9 cellular contexts compared by ENCODE assay signal in the genomic region with DNA sequence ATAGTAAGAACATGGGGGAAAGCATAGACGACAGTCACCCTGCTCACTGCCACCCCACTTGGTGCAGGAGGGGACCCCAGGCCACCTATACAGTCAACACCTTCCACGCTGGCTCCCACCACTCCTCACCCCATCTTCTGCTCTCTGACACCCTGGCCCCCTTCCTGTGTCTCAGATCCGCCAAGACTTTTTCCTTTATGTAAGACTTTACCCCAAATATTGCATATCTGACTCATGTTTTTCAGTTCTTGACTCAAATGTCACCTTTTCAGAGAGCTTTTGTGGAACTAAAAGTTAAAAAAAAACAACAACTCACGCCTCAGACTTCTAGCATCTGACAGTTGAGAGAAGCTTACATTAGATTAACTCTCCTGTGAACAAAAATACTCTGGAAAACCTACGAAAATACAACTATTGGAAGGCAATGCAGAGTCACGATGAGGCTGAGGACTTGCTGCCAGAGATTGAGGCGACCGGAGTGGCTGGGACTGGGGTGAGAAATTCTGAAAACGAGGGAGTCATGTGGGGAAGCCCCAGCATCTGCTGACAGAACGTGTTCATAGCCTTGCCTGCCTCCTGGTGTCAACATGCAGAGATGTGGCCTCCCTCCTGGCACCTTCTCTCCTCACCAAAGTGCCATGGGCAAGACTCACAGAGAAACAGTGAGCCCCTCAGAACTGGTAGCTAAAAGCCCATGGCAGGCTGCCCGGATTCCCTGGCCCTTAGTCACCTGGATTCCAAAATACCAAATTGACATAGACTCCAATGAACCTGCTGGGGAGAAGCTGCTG. TPM values are rescaled to one million over a fixed set of nuclear protein-coding genes. Genes with fewer than 3 reads are reported as not detected.
DNase-seq lines count a peak whose midpoint lies in the region; ATAC-seq and TF ChIP-seq lines count a peak whose summit lies in the region.
"Had no signal": no experiment of that assay in that cellular context is flagged by ENCODE, and none has a peak within 500 bp of the region (broad histone marks: within the 10 kb centered on the region; RNA-seq: fewer than 3 reads in every experiment).

No MANE protein-coding gene starts in this region.

- no peaks in the 10 kb centered on the region for H3K9me3 Mint-ChIP-seq in endothelial cell (ENCODE audit: unreplicated experiment)

- no peaks in the 10 kb centered on the region for H3K36me3 Mint-ChIP-seq in endothelial cell (ENCODE audit: low read depth, unreplicated experiment)

- no peaks in the 10 kb centered on the region for H3K4me1 Mint-ChIP-seq in endothelial cell (ENCODE audit: unreplicated experiment)

- DNase-seq in GM12864 (ENCODE audit: low read depth) (peak; percentile 70), GM20000 (ENCODE audit: low spot score) (peak; percentile 83), cardiac fibroblast (ENCODE audit: low read depth in 2 of 2) (peak; percentile 31 to 34), dedifferentiated amniotic fluid mesenchymal stem cell (ENCODE audit: extremely low spot score) (no peak), midbrain (lab: John Stamatoyannopoulos, UW) (no peak), endothelial cell (ENCODE audit: low spot score) (no peak), NCI-H510A treated with DMSO at 0.1 percent for 48 hours (lab: John Stamatoyannopoulos, UW) (no peak)

- no peak overlapping the region for H3K4me3 Mint-ChIP-seq in endothelial cell (ENCODE audit: unreplicated experiment)

- H3K4me3 ChIP-seq in GM12864 (ENCODE audit: low read depth, low read length) (peak overlapping the region; percentile 7; the same call in 1 of the 2 replicates), cardiac fibroblast (replicated peaks in 1 of 2; ENCODE audit: low read depth in 2 of 2, low read length in 2 of 2) (no peak overlapping the region)
- H3K4me3 ChIP-seq: right lobe of liver had no signal

- peak; percentile 65 for TF ChIP-seq CTCF in GM12864 (IDR thresholded peaks at IDR 0.05; ENCODE audit: low read depth, low read length, missing control alignments)
- TF ChIP-seq CTCF in GM20000 (IDR thresholded peaks at IDR 0.05; ENCODE audit: extremely low read depth, missing control alignments), result no peak
- no peak for TF ChIP-seq CTCF in cardiac fibroblast (IDR thresholded peaks at IDR 0.05; ENCODE audit: low read depth, low read length)
- TF ChIP-seq CTCF in endothelial cell (IDR thresholded peaks at IDR 0.05; ENCODE audit: unreplicated experiment), result no peak

- no peaks in the 10 kb centered on the region for H3K27me3 Mint-ChIP-seq in endothelial cell (ENCODE audit: unreplicated experiment)

- no peak overlapping the region for H3K27ac Mint-ChIP-seq in endothelial cell (ENCODE audit: unreplicated experiment)

- ATAC-seq in HG03439 (IDR thresholded peaks at IDR 0.05; ENCODE audit: unreplicated experiment), result peak; percentile 82

RNA-seq across cellular contexts. Expression of a gene that starts 22.4 kb away (rescaled TPM):
- not detected for total RNA-seq in endothelial cell (ENCODE audit: unreplicated experiment)

RNA-seq across cellular contexts. Expression of a gene that starts 59.5 kb away (rescaled TPM):
- total RNA-seq in endothelial cell (ENCODE audit: unreplicated experiment), result not detected

Comparison
In these comparisons a context has a peak if more than half of its experiments do, and no peak if none do; other contexts are left out.
1. DNase-seq: peak in GM12864 (single experiment), GM20000 (single experiment) and cardiac fibroblast (2 of 2); none in dedifferentiated amniotic fluid mesenchymal stem cell (single experiment), midbrain (single experiment), endothelial cell (single experiment) and NCI-H510A treated with DMSO at 0.1 percent for 48 hours (single experiment).